In the genomic region with DNA sequence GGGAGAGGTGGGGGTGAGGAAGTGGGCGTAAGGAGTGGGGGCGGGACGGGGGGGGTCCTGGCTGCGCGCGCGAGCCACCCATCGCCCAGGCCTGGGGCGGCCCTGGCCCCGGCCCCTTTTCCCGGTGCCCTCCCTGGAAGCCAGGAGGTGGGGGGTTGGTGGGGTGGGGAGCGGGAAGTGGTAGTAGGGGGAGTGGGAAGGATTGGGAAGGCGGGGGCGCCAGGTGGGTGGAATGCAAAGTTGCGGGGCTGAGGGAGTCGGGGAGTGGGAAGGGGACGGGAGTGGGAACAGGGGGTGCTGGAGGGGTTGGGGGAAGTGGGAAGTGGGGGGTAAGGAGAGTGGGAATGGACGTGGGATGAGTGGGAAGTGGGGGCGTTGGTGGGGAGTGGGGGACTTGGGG, we compare ENCODE assay signal across 19 cellular contexts. TPM values are rescaled to one million over a fixed set of nuclear protein-coding genes. Genes with fewer than 3 reads are reported as not detected.
DNase-seq lines count a peak whose midpoint lies in the region; ATAC-seq and TF ChIP-seq lines count a peak whose summit lies in the region.
"Had no signal": no experiment of that assay in that cellular context is flagged by ENCODE, and none has a peak within 500 bp of the region (broad histone marks: within the 10 kb centered on the region; RNA-seq: fewer than 3 reads in every experiment).

No MANE protein-coding gene starts in this region.

- H3K27ac ChIP-seq in right atrium auricular region: no peak overlapping the region
- no peak overlapping the region for H3K27ac ChIP-seq in hepatocyte
- H3K27ac ChIP-seq in gastrocnemius medialis: no peak overlapping the region
- H3K27ac ChIP-seq in aorta (ENCODE audit: low read depth in 1 of 2, low read length in 2 of 2): no peak overlapping the region
- H3K27ac ChIP-seq: pancreas had no signal

- H3K4me3 ChIP-seq in right atrium auricular region: peak overlapping the region; percentile 29 to 53
- no peak overlapping the region for H3K4me3 ChIP-seq in hepatocyte
- peak overlapping the region in 3 of 4 donors; percentile 33 to 42 (median 36) for H3K4me3 ChIP-seq in gastrocnemius medialis
- peak overlapping the region; percentile 36 to 52 for H3K4me3 ChIP-seq in aorta (ENCODE audit: low read length in 2 of 2)

- WGBS in hepatocyte (ENCODE audit: low lambda C conversion rate, missing lambda C conversion rate): 0% methylated on average over 2 of the region's 19 CpGs
- 2% methylated on average over 12 to 18 of the region's 19 CpGs for WGBS in aorta, 2 donors

- intact Hi-C loops in Right ventricle myocardium superior (cut with DNase I) (no loop called here), gastrocnemius medialis (cut with DNase I; ENCODE audit: low total_unique reads) (no loop called here), aorta (cut with DNase I) (no loop called here)

- H4K20me1 ChIP-seq in hepatocyte (ENCODE audit: insufficient read depth, poor library complexity, severe bottlenecking): no peaks in the 10 kb centered on the region

- no peak overlapping the region for H2AFZ ChIP-seq in hepatocyte

- H3K9me2 ChIP-seq in hepatocyte (replicated peaks; ENCODE audit: insufficient read depth): no peaks in the 10 kb centered on the region

- no peaks in the 10 kb centered on the region for H3K79me2 ChIP-seq in hepatocyte

- no peak for DNase-seq in right atrium auricular region (ENCODE audit: low spot score)
- no peak for DNase-seq in Right ventricle myocardium superior
- no peak for DNase-seq in hepatocyte (ENCODE audit: low spot score)
- no peak for DNase-seq in gastrocnemius medialis
- DNase-seq in aorta: peak; percentile 16 to 17
- no peak for DNase-seq in activated CD4-positive, alpha-beta T cell treated with anti-CD3 and anti-CD28 coated beads, Interleukin-2, amount 50 U/mL, for 48 hours
- no peak for DNase-seq in activated CD8-positive, alpha-beta memory T cell treated with anti-CD3 and anti-CD28 coated beads, Interleukin-2, amount 50 U/mL, for 4 hours
- no peak for DNase-seq in activated CD4-positive, alpha-beta T cell treated with anti-CD3 and anti-CD28 coated beads, Interleukin-2, amount 50 U/mL, for 4 hours
- DNase-seq: activated CD4-positive, alpha-beta T cell treated with anti-CD3 and anti-CD28 coated beads for 48 hours; activated gamma-delta T cell; erythroblast; mammary epithelial cell; naive B cell; NCI-H187 treated with DMSO at 0.1 percent for 48 hours; stimulated activated CD4-positive, alpha-beta T cell treated with anti-CD3 and anti-CD28 coated beads, Interleukin-4, amount 100 ng/mL, for 4 hours had no signal

- ATAC-seq in Right ventricle myocardium superior (ENCODE audit: poor library complexity) (no peak), gastrocnemius medialis (no peak), aorta (ENCODE audit: low FRiP score) (no peak)

- peaks cover 0 to 12% of the 10 kb centered on the region in 2 donors for H3K4me1 ChIP-seq in right atrium auricular region
- H3K4me1 ChIP-seq in hepatocyte (ENCODE audit: insufficient read depth): no peaks in the 10 kb centered on the region
- H3K4me1 ChIP-seq in gastrocnemius medialis: no peaks in the 10 kb centered on the region
- peaks cover 0 to 2% of the 10 kb centered on the region in 2 donors for H3K4me1 ChIP-seq in aorta (ENCODE audit: control insufficient read depth in 1 of 2, insufficient read depth in 2 of 2, low read length in 2 of 2)

- H3K9me3 ChIP-seq in right atrium auricular region (peaks cover 0 to 6% of the 10 kb centered on the region in 2 donors), hepatocyte (ENCODE audit: low read depth) (no peaks in the 10 kb centered on the region), gastrocnemius medialis (no peaks in the 10 kb centered on the region), aorta (ENCODE audit: control insufficient read depth, low read length) (no peaks in the 10 kb centered on the region)
- H3K9me3 ChIP-seq: pancreas had no signal

- no peak for TF ChIP-seq POLR2A in gastrocnemius medialis (IDR thresholded peaks at IDR 0.05)

- in situ Hi-C loops in gastrocnemius medialis (cut with MboI; ENCODE audit: low sequenced_read_pairs in 4 of 4): no loop called here

- TF ChIP-seq CTCF in right atrium auricular region (IDR thresholded peaks at IDR 0.05): no peak
- TF ChIP-seq CTCF in hepatocyte (IDR thresholded peaks at IDR 0.05; ENCODE audit: poor library complexity): no peak
- no peak for TF ChIP-seq CTCF in gastrocnemius medialis (IDR thresholded peaks at IDR 0.05 in 4 of 5, conservative IDR thresholded peaks at IDR 0.05 in 1 of 5)

- H3K27me3 ChIP-seq in right atrium auricular region (peaks cover 4 to 19% of the 10 kb centered on the region in 2 donors), hepatocyte (peaks cover 39% of the 10 kb centered on the region), gastrocnemius medialis (peaks cover 24 to 48% (median 42%) of the 10 kb centered on the region in 3 donors), aorta (ENCODE audit: control insufficient read depth in 1 of 2, insufficient read depth in 2 of 2, low read length in 1 of 2) (no peaks in the 10 kb centered on the region)
- H3K27me3 ChIP-seq: pancreas had no signal

- H3K4me2 ChIP-seq in hepatocyte: peak overlapping the region; percentile 96

- no peaks in the 10 kb centered on the region for H3K36me3 ChIP-seq in right atrium auricular region
- H3K36me3 ChIP-seq in hepatocyte (replicated peaks; ENCODE audit: insufficient read depth, low read depth): no peaks in the 10 kb centered on the region
- H3K36me3 ChIP-seq in gastrocnemius medialis: no peaks in the 10 kb centered on the region
- no peaks in the 10 kb centered on the region for H3K36me3 ChIP-seq in aorta (ENCODE audit: control insufficient read depth in 1 of 2, insufficient read depth in 2 of 2, low read length in 1 of 2)
- H3K36me3 ChIP-seq: pancreas had no signal

RNA-seq across cellular contexts. Expression of a gene that starts 0.4 kb away (rescaled TPM):
- total RNA-seq in right atrium auricular region: under 1 TPM in 1 of 2 donors, not detected in 1; 0.19 TPM
- total RNA-seq in Right ventricle myocardium superior: not detected
- total RNA-seq in hepatocyte: not detected in 2 replicates
- polyA plus RNA-seq in hepatocyte: not detected in 2 replicates
- not detected for total RNA-seq in gastrocnemius medialis
- total RNA-seq in aorta: not detected
- polyA plus RNA-seq in aorta: not detected
- total RNA-seq: mammary epithelial cell, pancreas, RPMI7951, skeletal muscle tissue had no signal
- polyA plus RNA-seq: adipose tissue, mammary epithelial cell had no signal

Comparison
In these comparisons a context has a peak if more than half of its experiments do, and no peak if none do; other contexts are left out.
1. DNase-seq: peak in aorta (2 of 2); none in right atrium auricular region (single experiment), Right ventricle myocardium superior (single experiment), hepatocyte (single experiment), gastrocnemius medialis (0 of 2), activated CD4-positive, alpha-beta T cell treated with anti-CD3 and anti-CD28 coated beads, Interleukin-2, amount 50 U/mL, for 48 hours (0 of 2), activated CD8-positive, alpha-beta memory T cell treated with anti-CD3 and anti-CD28 coated beads, Interleukin-2, amount 50 U/mL, for 4 hours (single experiment) and activated CD4-positive, alpha-beta T cell treated with anti-CD3 and anti-CD28 coated beads, Interleukin-2, amount 50 U/mL, for 4 hours (0 of 2).